Comparison of ENCODE assay signal across 21 cellular contexts in the genomic region with DNA sequence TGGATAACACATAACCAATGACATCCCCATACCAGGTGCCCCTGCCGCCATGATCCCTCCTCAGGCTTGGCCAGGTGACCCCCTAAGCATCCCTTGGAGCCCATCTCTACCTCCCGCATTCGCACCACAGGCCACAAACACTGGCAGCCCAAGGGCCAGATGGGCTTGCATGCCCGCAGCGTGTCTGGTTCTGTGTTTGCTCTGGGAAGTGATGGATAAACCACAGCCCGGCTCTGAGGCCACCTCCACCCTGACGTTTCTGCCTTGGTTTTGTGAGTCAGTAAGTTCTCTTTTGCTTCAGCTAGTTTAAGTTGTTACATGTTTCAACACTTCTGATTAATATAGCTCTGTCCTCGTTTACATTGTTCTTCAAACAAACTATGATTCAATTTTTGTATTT.
DNase-seq lines count a peak whose midpoint lies in the region; TF ChIP-seq lines count a peak whose summit lies in the region.
"Had no signal": no experiment of that assay in that cellular context is flagged by ENCODE, and none has a peak within 500 bp of the region (broad histone marks: within the 10 kb centered on the region; RNA-seq: fewer than 3 reads in every experiment).

No MANE protein-coding gene starts in this region.

- CTCF ChIA-PET in mammary epithelial cell (lab: Charles Lee; ENCODE audit: low non-redundant PET): no interaction called here

- no TSS peak for BruUV-seq in mammary epithelial cell (replicated peaks; lab: Mats Ljungman, UMichigan)

- TF ChIP-seq CTCF in mammary epithelial cell (conservative IDR thresholded peaks at IDR 0.05 in 1 of 2, IDR thresholded peaks at IDR 0.05 in 1 of 2; ENCODE audit: extremely low read depth in 1 of 2, insufficient read depth in 1 of 2, low read depth in 1 of 2, low read length in 2 of 2): no peak
- TF ChIP-seq CTCF in breast epithelium (IDR thresholded peaks at IDR 0.05): no peak

- intact Hi-C loops in mammary epithelial cell (cut with micrococcal nuclease): no loop called here
- intact Hi-C loops in breast epithelium (cut with DNase I; ENCODE audit: low total_unique reads): no loop called here

- H3K36me3 ChIP-seq in mammary epithelial cell (ENCODE audit: insufficient read depth, low read length) (no peaks in the 10 kb centered on the region), breast epithelium (no peaks in the 10 kb centered on the region)
- H3K36me3 ChIP-seq: ascending aorta, BLaER1, prostate gland had no signal

- WGBS in mammary epithelial cell (ENCODE audit: low coverage, missing lambda C conversion rate): 66% methylated on average over 8 of the region's 8 CpGs

- H3K9ac ChIP-seq in mammary epithelial cell (ENCODE audit: insufficient read depth, low read length): no peak overlapping the region
- H3K9ac ChIP-seq: BLaER1 had no signal

- H3K4me2 ChIP-seq in mammary epithelial cell (ENCODE audit: insufficient read depth, low read depth, low read length): no peak overlapping the region
- H3K4me2 ChIP-seq: BLaER1, PC-9 had no signal

- TF ChIP-seq POLR2A in breast epithelium (IDR thresholded peaks at IDR 0.05): no peak

- H2AFZ ChIP-seq in mammary epithelial cell (ENCODE audit: low read depth, low read length): no peak overlapping the region
- H2AFZ ChIP-seq: PC-9 had no signal

- H3K27ac ChIP-seq in mammary epithelial cell (ENCODE audit: insufficient read depth, low read depth, low read length) (no peak overlapping the region), breast epithelium (no peak overlapping the region)
- H3K27ac ChIP-seq: ascending aorta, BLaER1, PC-9, prostate gland had no signal

- in situ Hi-C loops in mammary epithelial cell (cut with MboI; ENCODE audit: low sequenced_read_pairs in 2 of 2): no loop called here

- H3K27me3 ChIP-seq in mammary epithelial cell (ENCODE audit: insufficient read depth, low read length) (no peaks in the 10 kb centered on the region), breast epithelium (peaks cover 0 to 4% of the 10 kb centered on the region in 2 donors)
- H3K27me3 ChIP-seq: ascending aorta, BLaER1 had no signal

- H3K4me3 ChIP-seq in mammary epithelial cell (replicated peaks in 1 of 3; ENCODE audit: insufficient read depth in 1 of 3, low read depth in 2 of 3, low read length in 3 of 3): no peak overlapping the region
- H3K4me3 ChIP-seq in breast epithelium: no peak overlapping the region
- H3K4me3 ChIP-seq: ascending aorta, BLaER1, PC-9, prostate gland had no signal

- dilution Hi-C loops in mammary epithelial cell (cut with HindIII; ENCODE audit: low sequenced_read_pairs): loop anchor here (5.0 kb wide), 1 partner anchor 43 kb away; no protein-coding TSS in a partner anchor

- H3K4me1 ChIP-seq in mammary epithelial cell (ENCODE audit: insufficient read depth, low read length) (no peaks in the 10 kb centered on the region), breast epithelium (no peaks in the 10 kb centered on the region)
- H3K4me1 ChIP-seq: ascending aorta, BLaER1, prostate gland had no signal

- peak; percentile 7 for DNase-seq in mammary epithelial cell
- no peak for DNase-seq in breast epithelium (ENCODE audit: low spot score in 2 of 2)
- peak; percentile 82 for DNase-seq in SIG-M5 (lab: John Stamatoyannopoulos, UW)
- peak; percentile 44 for DNase-seq in islet precursor cell
- DNase-seq in activated CD4-positive, alpha-beta T cell treated with anti-CD3 and anti-CD28 coated beads for 4 hours: no peak
- DNase-seq in stimulated activated CD4-positive, alpha-beta T cell treated with anti-CD3 and anti-CD28 coated beads, Interleukin-15, amount 100 ng/mL, for 24 hours: no peak
- no peak for DNase-seq in SHP77 treated with DMSO at 0.1 percent for 48 hours (lab: John Stamatoyannopoulos, UW)
- no peak for DNase-seq in anterior cingulate cortex (lab: John Stamatoyannopoulos, UW)
- DNase-seq: 8988T; activated B cell treated with CpG ODN at 0.5 μM for 24 hours; activated CD8-positive, alpha-beta T cell treated with anti-CD3 and anti-CD28 coated beads for 36 hours; activated naive CD4-positive, alpha-beta T cell treated with anti-CD3 and anti-CD28 coated beads for 36 hours; effector memory CD8-positive, alpha-beta T cell; Kasumi-1; midbrain; NCI-H1417; NCI-H69; PC-9 had no signal

- no peaks in the 10 kb centered on the region for H4K20me1 ChIP-seq in mammary epithelial cell (ENCODE audit: insufficient read depth, low read length)
- H4K20me1 ChIP-seq: BLaER1 had no signal

- no peaks in the 10 kb centered on the region for H3K79me2 ChIP-seq in mammary epithelial cell (ENCODE audit: insufficient read depth, low read length)

- H3K9me3 ChIP-seq in mammary epithelial cell (replicated peaks; ENCODE audit: insufficient read depth, low read length): peaks cover 4% of the 10 kb centered on the region
- peaks cover 0 to 6% of the 10 kb centered on the region in 2 donors for H3K9me3 ChIP-seq in breast epithelium
- H3K9me3 ChIP-seq: prostate gland had no signal

Comparison
In these comparisons a context has a peak if more than half of its experiments do, and no peak if none do; other contexts are left out.
1. DNase-seq: peak in mammary epithelial cell (single experiment), SIG-M5 (single experiment) and islet precursor cell (single experiment); none in breast epithelium (0 of 2), activated CD4-positive, alpha-beta T cell treated with anti-CD3 and anti-CD28 coated beads for 4 hours (0 of 2), stimulated activated CD4-positive, alpha-beta T cell treated with anti-CD3 and anti-CD28 coated beads, Interleukin-15, amount 100 ng/mL, for 24 hours (single experiment), SHP77 treated with DMSO at 0.1 percent for 48 hours (single experiment) and anterior cingulate cortex (0 of 58).